In the genomic region with DNA sequence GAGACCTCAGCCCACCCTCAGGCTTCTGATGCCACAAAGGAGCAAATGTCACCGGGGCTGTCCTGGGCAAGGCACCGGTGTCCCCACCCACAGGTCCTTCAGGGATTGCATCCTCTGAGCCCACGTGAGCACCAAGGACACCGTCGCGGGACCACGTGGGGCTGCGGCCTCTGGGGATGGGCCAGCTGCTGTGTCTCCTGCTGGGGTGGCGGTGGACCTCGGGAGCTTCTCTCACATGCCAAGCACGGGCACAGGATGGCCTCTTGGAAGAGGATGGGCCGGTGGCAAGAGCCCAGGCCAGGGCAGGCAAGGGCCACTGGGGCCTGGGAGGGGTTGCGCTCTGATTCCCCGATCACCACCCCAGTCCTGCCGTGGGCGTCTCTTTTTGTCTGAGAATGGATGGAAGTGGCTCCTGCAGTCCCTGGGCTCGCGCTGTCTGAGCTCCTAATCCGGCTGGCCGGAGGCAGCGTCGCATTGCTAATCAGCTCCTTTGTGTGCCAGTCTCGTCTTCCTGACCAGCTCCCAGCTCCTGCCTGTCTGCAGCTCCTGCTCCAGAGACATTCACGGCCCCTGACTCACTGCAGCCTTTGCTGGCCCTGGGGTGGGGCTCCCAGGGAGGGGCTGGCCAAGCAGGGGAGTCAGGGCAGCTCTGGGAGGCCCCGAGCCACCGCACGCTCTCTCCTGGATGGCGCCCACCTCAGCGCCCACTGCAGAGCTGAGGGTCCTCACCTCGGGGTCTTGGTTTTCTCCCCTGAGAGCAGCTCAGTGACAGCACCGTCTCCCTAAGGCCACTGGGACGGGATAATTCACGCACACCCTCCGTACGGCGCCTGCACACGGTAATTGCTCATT, we compare ENCODE assay signal across 13 cellular contexts.
DNase-seq lines count a peak whose midpoint lies in the region; ATAC-seq and TF ChIP-seq lines count a peak whose summit lies in the region.
"Had no signal": no experiment of that assay in that cellular context is flagged by ENCODE, and none has a peak within 500 bp of the region (broad histone marks: within the 10 kb centered on the region; RNA-seq: fewer than 3 reads in every experiment).

No MANE protein-coding gene starts in this region.

- no peak overlapping the region for H3K4ac ChIP-seq in H9 (ENCODE audit: low read depth, low read length)

- H3K9me3 ChIP-seq in H9 (ENCODE audit: control insufficient read depth, low read depth, low read length) (no peaks in the 10 kb centered on the region), SJSA1 (replicated peaks) (peaks cover 82% of the 10 kb centered on the region)

- H2AK5ac ChIP-seq in H9 (ENCODE audit: insufficient read length, low read length): no peak overlapping the region

- H2BK12ac ChIP-seq in H9 (ENCODE audit: insufficient read length, low read depth, low read length): no peak overlapping the region

- H3K36me3 ChIP-seq in SJSA1: peaks cover 4% of the 10 kb centered on the region; the same call in 1 of the 2 replicates
- H3K36me3 ChIP-seq: left ventricle myocardium inferior had no signal

- H3K4me1 Mint-ChIP-seq in H9: peaks cover 37 to 41% of the 10 kb centered on the region in 2 experiments
- H3K4me1 Mint-ChIP-seq: activated naive CD4-positive, alpha-beta T cell treated with anti-CD3 and anti-CD28 coated beads, Interleukin-2, amount 50 U/mL, for 24 hours; CD8-positive, alpha-beta memory T cell; central memory CD8-positive, alpha-beta T cell had no signal

- no peaks in the 10 kb centered on the region for H3K79me1 ChIP-seq in H9 (ENCODE audit: insufficient read depth, low read depth, low read length, poor library complexity, severe bottlenecking)

- no peak overlapping the region for H3K18ac ChIP-seq in H9 (ENCODE audit: insufficient read length, low read depth, low read length)

- peaks cover 12% of the 10 kb centered on the region; the same call in 1 of the 2 replicates for H3K4me1 ChIP-seq in H9 (ENCODE audit: insufficient read depth, low read length)
- H3K4me1 ChIP-seq in SJSA1 (replicated peaks): peaks cover 22% of the 10 kb centered on the region

- no peak overlapping the region for H4K91ac ChIP-seq in H9 (ENCODE audit: insufficient read length, low read depth, low read length)

- no peak overlapping the region for H3T11ph ChIP-seq in H9 (ENCODE audit: low read length)

- H4K5ac ChIP-seq in H9 (ENCODE audit: insufficient read length, low read depth, low read length): no peak overlapping the region

- peaks cover under 1 to 2% of the 10 kb centered on the region in 2 experiments; a peak in 2 of 5 replicates for H3K9me3 Mint-ChIP-seq in H9
- H3K9me3 Mint-ChIP-seq: activated naive CD4-positive, alpha-beta T cell treated with anti-CD3 and anti-CD28 coated beads, Interleukin-2, amount 50 U/mL, for 24 hours had no signal

- H3K23me2 ChIP-seq in H9 (ENCODE audit: insufficient read length, low read depth, low read length, poor library complexity, severe bottlenecking): no peaks in the 10 kb centered on the region

- no peak overlapping the region for H2AFZ ChIP-seq in H9 (ENCODE audit: low read length)

- H3K4me3 Mint-ChIP-seq in H9: no peak overlapping the region
- H3K4me3 Mint-ChIP-seq: activated naive CD4-positive, alpha-beta T cell treated with anti-CD3 and anti-CD28 coated beads, Interleukin-2, amount 50 U/mL, for 24 hours; CD8-positive, alpha-beta memory T cell; central memory CD8-positive, alpha-beta T cell had no signal

- H3K36me3 Mint-ChIP-seq in H9 (ENCODE audit: insufficient read depth in 1 of 3, low read depth in 3 of 3): no peaks in the 10 kb centered on the region; a peak in 1 of 7 replicates
- H3K36me3 Mint-ChIP-seq: activated naive CD4-positive, alpha-beta T cell treated with anti-CD3 and anti-CD28 coated beads, Interleukin-2, amount 50 U/mL, for 24 hours; CD8-positive, alpha-beta memory T cell had no signal

- H3K27me3 Mint-ChIP-seq in H9 (ENCODE audit: low read depth): no peaks in the 10 kb centered on the region

- TF ChIP-seq CTCF in H9 (conservative IDR thresholded peaks at IDR 0.05) (no peak), RWPE1 (conservative IDR thresholded peaks at IDR 0.05; ENCODE audit: low read depth) (no peak)

- POLR2A ChIA-PET in RWPE1 (lab: Yijun Ruan, JAX; ENCODE audit: low non-redundant PET): no interaction called here

- H3K4me3 ChIP-seq in SJSA1: no peak overlapping the region
- H3K4me3 ChIP-seq: left ventricle myocardium inferior had no signal

- no peak overlapping the region for H2BK120ac ChIP-seq in H9 (ENCODE audit: low read depth, low read length, poor library complexity, severe bottlenecking)

- no peak overlapping the region for H3K9ac ChIP-seq in H9 (ENCODE audit: extremely low read depth, insufficient read length, low read length)

- H2BK5ac ChIP-seq in H9 (ENCODE audit: insufficient read length, low read length): no peak overlapping the region

- H3K23ac ChIP-seq in H9 (ENCODE audit: insufficient read length, low read depth, low read length): no peak overlapping the region

- H4K20me1 ChIP-seq in H9 (ENCODE audit: control insufficient read depth, insufficient read depth, insufficient read length): no peaks in the 10 kb centered on the region

- H3K14ac ChIP-seq in H9 (ENCODE audit: insufficient read depth, low read length): no peak overlapping the region; the same call in 1 of the 2 replicates

- no peak overlapping the region for H3K56ac ChIP-seq in H9 (ENCODE audit: insufficient read length, low read depth, low read length)

- CTCF ChIA-PET in RWPE1 (lab: Yijun Ruan, JAX): interaction anchor here (0.6 kb wide), 2 partner anchors 78 to 1589 kb away, joined by 3 to 6 read pairs; no protein-coding TSS in a partner anchor

- H3K27me3 ChIP-seq in H9 (ENCODE audit: insufficient read depth, low read length) (no peaks in the 10 kb centered on the region), SJSA1 (replicated peaks) (no peaks in the 10 kb centered on the region)

- peak; percentile 79 for DNase-seq in H9
- peak; percentile 63 to 86 for DNase-seq in SJSA1 (ENCODE audit: low read depth in 1 of 2, low spot score in 2 of 2)
- DNase-seq in iPS-NIHi7 (ENCODE audit: extremely low spot score): peak; percentile 81
- DNase-seq in retina: peak; percentile 76
- no peak for DNase-seq in RWPE1 (ENCODE audit: low spot score)
- DNase-seq: left ventricle myocardium inferior; NCI-H1436; stimulated activated CD4-positive, alpha-beta T cell treated with anti-CD3 and anti-CD28 coated beads, Interleukin-12 subunit alpha, Interleukin-12 subunit beta, amount 100 ng/mL, for 4 hours had no signal

- no CpG with 5 or more reads among the region's 37 CpGs for WGBS in H9 (ENCODE audit: extremely low coverage, insufficient read length, low lambda C conversion rate)

- H3K27ac Mint-ChIP-seq in H9: no peak overlapping the region; a peak in 2 of 7 replicates
- H3K27ac Mint-ChIP-seq: activated naive CD4-positive, alpha-beta T cell treated with anti-CD3 and anti-CD28 coated beads, Interleukin-2, amount 50 U/mL, for 24 hours; CD8-positive, alpha-beta memory T cell had no signal

- H2BK15ac ChIP-seq in H9 (ENCODE audit: low read depth, low read length): no peak overlapping the region

- ATAC-seq in GM21619 (IDR thresholded peaks at IDR 0.05; ENCODE audit: unreplicated experiment) (no peak), HG03045 (IDR thresholded peaks at IDR 0.05; ENCODE audit: unreplicated experiment) (no peak)

- H3K27ac ChIP-seq in H9 (ENCODE audit: insufficient read length, low read depth, low read length) (no peak overlapping the region), SJSA1 (peak overlapping the region; percentile 48), RWPE1 (no peak overlapping the region)
- H3K27ac ChIP-seq: left ventricle myocardium inferior had no signal

- no peak overlapping the region for H4K8ac ChIP-seq in H9 (replicated peaks; ENCODE audit: insufficient read length, low read depth, low read length)

- no peak overlapping the region for H3K4me2 ChIP-seq in H9 (ENCODE audit: insufficient read depth, insufficient read length, low read length)

- no peaks in the 10 kb centered on the region for H3K79me2 ChIP-seq in H9 (ENCODE audit: insufficient read depth, low read length)

- H2BK20ac ChIP-seq in H9 (ENCODE audit: low read depth, low read length, poor library complexity, severe bottlenecking): no peak overlapping the region
